Comparison of ENCODE assay signal across 1 cellular context in the genomic region with DNA sequence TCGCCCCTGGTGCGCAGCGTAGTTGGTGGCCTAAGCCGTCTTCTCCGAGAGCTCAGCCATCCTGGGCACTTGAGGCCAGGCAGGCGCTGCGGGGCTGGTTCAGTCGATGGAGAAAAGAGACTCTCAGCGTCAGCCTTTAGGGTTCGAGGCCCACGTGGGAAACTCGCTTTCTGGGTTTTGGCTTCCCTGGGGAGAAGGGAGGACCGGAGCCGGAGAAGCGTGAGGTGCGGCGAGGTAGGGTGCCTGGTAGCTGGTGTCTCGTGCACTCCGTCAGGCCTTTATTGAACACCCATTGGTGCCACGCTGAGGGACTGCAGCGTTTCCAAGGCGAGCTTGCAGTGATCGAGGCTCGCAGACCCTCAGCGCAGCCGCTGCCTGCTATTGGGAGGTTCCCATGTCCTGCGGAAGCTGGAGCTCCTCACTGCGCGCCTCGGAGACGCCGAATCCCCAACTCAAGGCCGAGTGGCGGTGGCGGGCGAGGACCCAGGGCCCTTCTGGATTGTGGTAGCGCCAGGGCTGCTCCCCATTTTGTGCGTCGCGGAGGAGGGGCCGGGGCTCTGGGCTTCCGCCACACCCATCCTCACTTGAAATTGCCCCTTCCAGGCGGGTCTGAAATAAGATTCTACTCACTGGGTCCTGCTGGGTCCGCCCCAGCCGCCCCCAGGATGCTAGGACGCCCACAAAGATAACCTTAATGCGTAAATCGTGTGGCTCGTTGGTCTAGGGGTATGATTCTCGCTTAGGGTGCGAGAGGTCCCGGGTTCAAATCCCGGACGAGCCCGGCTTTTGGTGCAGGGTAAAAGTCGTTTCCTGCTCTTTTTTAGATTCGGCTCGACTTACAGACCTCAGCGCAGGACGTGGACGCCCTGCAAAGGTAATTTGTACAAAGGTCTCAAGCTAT.
TF ChIP-seq lines count a peak whose summit lies in the region.

No MANE protein-coding gene starts in this region.

TF ChIP-seq in K562, 482 proteins besides CTCF, POLR2A, EP300 and RAD21 (continued from another document and continues in another):
- TF ChIP-seq, protein P1, sequence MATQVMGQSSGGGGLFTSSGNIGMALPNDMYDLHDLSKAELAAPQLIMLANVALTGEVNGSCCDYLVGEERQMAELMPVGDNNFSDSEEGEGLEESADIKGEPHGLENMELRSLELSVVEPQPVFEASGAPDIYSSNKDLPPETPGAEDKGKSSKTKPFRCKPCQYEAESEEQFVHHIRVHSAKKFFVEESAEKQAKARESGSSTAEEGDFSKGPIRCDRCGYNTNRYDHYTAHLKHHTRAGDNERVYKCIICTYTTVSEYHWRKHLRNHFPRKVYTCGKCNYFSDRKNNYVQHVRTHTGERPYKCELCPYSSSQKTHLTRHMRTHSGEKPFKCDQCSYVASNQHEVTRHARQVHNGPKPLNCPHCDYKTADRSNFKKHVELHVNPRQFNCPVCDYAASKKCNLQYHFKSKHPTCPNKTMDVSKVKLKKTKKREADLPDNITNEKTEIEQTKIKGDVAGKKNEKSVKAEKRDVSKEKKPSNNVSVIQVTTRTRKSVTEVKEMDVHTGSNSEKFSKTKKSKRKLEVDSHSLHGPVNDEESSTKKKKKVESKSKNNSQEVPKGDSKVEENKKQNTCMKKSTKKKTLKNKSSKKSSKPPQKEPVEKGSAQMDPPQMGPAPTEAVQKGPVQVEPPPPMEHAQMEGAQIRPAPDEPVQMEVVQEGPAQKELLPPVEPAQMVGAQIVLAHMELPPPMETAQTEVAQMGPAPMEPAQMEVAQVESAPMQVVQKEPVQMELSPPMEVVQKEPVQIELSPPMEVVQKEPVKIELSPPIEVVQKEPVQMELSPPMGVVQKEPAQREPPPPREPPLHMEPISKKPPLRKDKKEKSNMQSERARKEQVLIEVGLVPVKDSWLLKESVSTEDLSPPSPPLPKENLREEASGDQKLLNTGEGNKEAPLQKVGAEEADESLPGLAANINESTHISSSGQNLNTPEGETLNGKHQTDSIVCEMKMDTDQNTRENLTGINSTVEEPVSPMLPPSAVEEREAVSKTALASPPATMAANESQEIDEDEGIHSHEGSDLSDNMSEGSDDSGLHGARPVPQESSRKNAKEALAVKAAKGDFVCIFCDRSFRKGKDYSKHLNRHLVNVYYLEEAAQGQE (CRISPR knock-in tag; IDR thresholded peaks at IDR 0.05; ENCODE audit: low read depth): no peak
- TF ChIP-seq ZNF57 (CRISPR knock-in tag; IDR thresholded peaks at IDR 0.05): no peak
- peak; percentile 65 for TF ChIP-seq ZFX (CRISPR knock-in tag; IDR thresholded peaks at IDR 0.05)
- 0 out of 2 replicates have a peak, but pooled peaks have one; percentile 20 for TF ChIP-seq TARDBP (IDR thresholded peaks at IDR 0.05)
- no peak for TF ChIP-seq NONO (IDR thresholded peaks at IDR 0.05; ENCODE audit: low read depth in 2 of 2, low read length in 1 of 2)
- TF ChIP-seq ILF3 (IDR thresholded peaks at IDR 0.05; ENCODE audit: borderline replicate concordance): no peak
- no peak for TF ChIP-seq RBM14 (IDR thresholded peaks at IDR 0.05; ENCODE audit: borderline replicate concordance, insufficient read depth, low read depth, low read length)
- no peak for TF ChIP-seq SMAD3 (CRISPR knock-in tag; conservative IDR thresholded peaks at IDR 0.05)
- TF ChIP-seq SAFB2 (IDR thresholded peaks at IDR 0.05; ENCODE audit: borderline replicate concordance, low read depth, low read length, severe bottlenecking): no peak
- TF ChIP-seq TRIM28 (IDR thresholded peaks at IDR 0.05): no peak
- TF ChIP-seq, protein P2, sequence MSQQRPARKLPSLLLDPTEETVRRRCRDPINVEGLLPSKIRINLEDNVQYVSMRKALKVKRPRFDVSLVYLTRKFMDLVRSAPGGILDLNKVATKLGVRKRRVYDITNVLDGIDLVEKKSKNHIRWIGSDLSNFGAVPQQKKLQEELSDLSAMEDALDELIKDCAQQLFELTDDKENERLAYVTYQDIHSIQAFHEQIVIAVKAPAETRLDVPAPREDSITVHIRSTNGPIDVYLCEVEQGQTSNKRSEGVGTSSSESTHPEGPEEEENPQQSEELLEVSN (IDR thresholded peaks at IDR 0.05; ENCODE audit: borderline replicate concordance in 1 of 2, extremely low read depth in 1 of 2, insufficient read depth in 1 of 2, insufficient read length in 1 of 2, low read depth in 1 of 2, low read length in 1 of 2, poor library complexity in 1 of 2, severe bottlenecking in 1 of 2): peak; percentile 52 to 55
- TF ChIP-seq TRIM24 (IDR thresholded peaks at IDR 0.05): no peak
- TF ChIP-seq BDP1 (IDR thresholded peaks at IDR 0.05; ENCODE audit: insufficient read depth, insufficient read length): peak; percentile 45
- TF ChIP-seq ID3 (CRISPR knock-in tag; IDR thresholded peaks at IDR 0.05): no peak
- no peak for TF ChIP-seq ID3 (tag; IDR thresholded peaks at IDR 0.05)
- TF ChIP-seq CBX2 (IDR thresholded peaks at IDR 0.05; ENCODE audit: insufficient read depth, low read length, poor library complexity, severe bottlenecking): no peak
- TF ChIP-seq POLR3G (IDR thresholded peaks at IDR 0.05; ENCODE audit: extremely low read depth, insufficient read length, insufficient replicate concordance): no peak
- TF ChIP-seq ZKSCAN8 (CRISPR knock-in tag; IDR thresholded peaks at IDR 0.05): no peak
- TF ChIP-seq ZC3H4 (CRISPR knock-in tag; IDR thresholded peaks at IDR 0.05; ENCODE audit: borderline replicate concordance): no peak
- no peak for TF ChIP-seq SPI1 (IDR thresholded peaks at IDR 0.05; ENCODE audit: borderline replicate concordance, low read depth, low read length)
- TF ChIP-seq CBFA2T3 (IDR thresholded peaks at IDR 0.05): no peak
- TF ChIP-seq BRD9 (IDR thresholded peaks at IDR 0.05; ENCODE audit: low read depth, partially characterized antibody): peak; percentile 61
- TF ChIP-seq, protein P3, sequence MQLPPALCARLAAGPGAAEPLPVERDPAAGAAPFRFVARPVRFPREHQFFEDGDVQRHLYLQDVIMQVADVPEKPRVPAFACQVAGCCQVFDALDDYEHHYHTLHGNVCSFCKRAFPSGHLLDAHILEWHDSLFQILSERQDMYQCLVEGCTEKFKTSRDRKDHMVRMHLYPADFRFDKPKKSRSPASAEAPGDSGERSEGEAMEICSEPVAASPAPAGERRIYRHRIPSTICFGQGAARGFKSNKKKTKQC (CRISPR knock-in tag; IDR thresholded peaks at IDR 0.05): peak; percentile 10; the same call in 1 of the 2 replicates
- no peak for TF ChIP-seq ZNF165 (CRISPR knock-in tag; IDR thresholded peaks at IDR 0.05; ENCODE audit: borderline replicate concordance)
- TF ChIP-seq, protein P4, sequence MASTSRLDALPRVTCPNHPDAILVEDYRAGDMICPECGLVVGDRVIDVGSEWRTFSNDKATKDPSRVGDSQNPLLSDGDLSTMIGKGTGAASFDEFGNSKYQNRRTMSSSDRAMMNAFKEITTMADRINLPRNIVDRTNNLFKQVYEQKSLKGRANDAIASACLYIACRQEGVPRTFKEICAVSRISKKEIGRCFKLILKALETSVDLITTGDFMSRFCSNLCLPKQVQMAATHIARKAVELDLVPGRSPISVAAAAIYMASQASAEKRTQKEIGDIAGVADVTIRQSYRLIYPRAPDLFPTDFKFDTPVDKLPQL (IDR thresholded peaks at IDR 0.05; ENCODE audit: extremely low read depth, insufficient read length): no peak
- TF ChIP-seq POLR3A (IDR thresholded peaks at IDR 0.05; ENCODE audit: borderline replicate concordance, extremely low read depth, insufficient read depth, insufficient read length): peak; percentile 85
- no peak for TF ChIP-seq ZBTB26 (CRISPR knock-in tag; IDR thresholded peaks at IDR 0.05)
- TF ChIP-seq, protein P5, sequence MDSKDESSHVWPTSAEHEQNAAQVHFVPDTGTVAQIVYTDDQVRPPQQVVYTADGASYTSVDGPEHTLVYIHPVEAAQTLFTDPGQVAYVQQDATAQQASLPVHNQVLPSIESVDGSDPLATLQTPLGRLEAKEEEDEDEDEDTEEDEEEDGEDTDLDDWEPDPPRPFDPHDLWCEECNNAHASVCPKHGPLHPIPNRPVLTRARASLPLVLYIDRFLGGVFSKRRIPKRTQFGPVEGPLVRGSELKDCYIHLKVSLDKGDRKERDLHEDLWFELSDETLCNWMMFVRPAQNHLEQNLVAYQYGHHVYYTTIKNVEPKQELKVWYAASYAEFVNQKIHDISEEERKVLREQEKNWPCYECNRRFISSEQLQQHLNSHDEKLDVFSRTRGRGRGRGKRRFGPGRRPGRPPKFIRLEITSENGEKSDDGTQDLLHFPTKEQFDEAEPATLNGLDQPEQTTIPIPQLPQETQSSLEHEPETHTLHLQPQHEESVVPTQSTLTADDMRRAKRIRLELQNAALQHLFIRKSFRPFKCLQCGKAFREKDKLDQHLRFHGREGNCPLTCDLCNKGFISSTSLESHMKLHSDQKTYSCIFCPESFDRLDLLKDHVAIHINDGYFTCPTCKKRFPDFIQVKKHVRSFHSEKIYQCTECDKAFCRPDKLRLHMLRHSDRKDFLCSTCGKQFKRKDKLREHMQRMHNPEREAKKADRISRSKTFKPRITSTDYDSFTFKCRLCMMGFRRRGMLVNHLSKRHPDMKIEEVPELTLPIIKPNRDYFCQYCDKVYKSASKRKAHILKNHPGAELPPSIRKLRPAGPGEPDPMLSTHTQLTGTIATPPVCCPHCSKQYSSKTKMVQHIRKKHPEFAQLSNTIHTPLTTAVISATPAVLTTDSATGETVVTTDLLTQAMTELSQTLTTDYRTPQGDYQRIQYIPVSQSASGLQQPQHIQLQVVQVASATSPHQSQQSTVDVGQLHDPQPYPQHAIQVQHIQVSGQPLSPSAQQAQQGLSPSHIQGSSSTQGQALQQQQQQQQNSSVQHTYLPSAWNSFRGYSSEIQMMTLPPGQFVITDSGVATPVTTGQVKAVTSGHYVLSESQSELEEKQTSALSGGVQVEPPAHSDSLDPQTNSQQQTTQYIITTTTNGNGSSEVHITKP (IDR thresholded peaks at IDR 0.05; ENCODE audit: partially characterized antibody): peak; percentile 23
- TF ChIP-seq RNF2 (IDR thresholded peaks at IDR 0.05): peak; percentile 46; the same call in 1 of the 2 replicates
- TF ChIP-seq CEBPG (CRISPR knock-in tag; IDR thresholded peaks at IDR 0.05): no peak
- no peak for TF ChIP-seq CEBPG (tag; conservative IDR thresholded peaks at IDR 0.05 in 1 of 2, IDR thresholded peaks at IDR 0.05 in 1 of 2)
- TF ChIP-seq ZBTB7A (IDR thresholded peaks at IDR 0.05; ENCODE audit: borderline replicate concordance, control insufficient read depth, low read depth, low read length): peak; percentile 60; the same call in 1 of the 2 replicates
- TF ChIP-seq XRCC3 (IDR thresholded peaks at IDR 0.05): no peak
- TF ChIP-seq PYGO2 (tag; IDR thresholded peaks at IDR 0.05): no peak
- no peak for TF ChIP-seq MYNN (IDR thresholded peaks at IDR 0.05)
- TF ChIP-seq MYNN (CRISPR knock-in tag; IDR thresholded peaks at IDR 0.05): no peak
- no peak for TF ChIP-seq RBM15 (IDR thresholded peaks at IDR 0.05; ENCODE audit: insufficient read depth, low read length)
- no peak for TF ChIP-seq CBX8 (IDR thresholded peaks at IDR 0.05; ENCODE audit: borderline replicate concordance, extremely low read depth, low read depth, low read length, poor library complexity, severe bottlenecking)
- TF ChIP-seq ZEB2 (IDR thresholded peaks at IDR 0.05): no peak
- TF ChIP-seq ZKSCAN3 (CRISPR knock-in tag; IDR thresholded peaks at IDR 0.05): no peak
- TF ChIP-seq CEBPB (tag; IDR thresholded peaks at IDR 0.05): no peak
- TF ChIP-seq TFE3 (CRISPR knock-in tag; IDR thresholded peaks at IDR 0.05): no peak
- no peak for TF ChIP-seq ZNF699 (CRISPR knock-in tag; IDR thresholded peaks at IDR 0.05; ENCODE audit: insufficient replicate concordance)
- no peak for TF ChIP-seq HES1 (IDR thresholded peaks at IDR 0.05; ENCODE audit: low read depth)
